In genomic region chr13:97492257-97492656, GRCh38 we compare ENCODE assay signal across 1 cellular context.
TF ChIP-seq lines count a peak whose summit lies in the region.

No MANE protein-coding gene starts in this region.

TF ChIP-seq in WTC11, 78 proteins besides CTCF, POLR2A, EP300 and RAD21 (continued from another document):
- TF ChIP-seq HMGXB4 (CRISPR knock-in tag; IDR thresholded peaks at IDR 0.05): no peak
- TF ChIP-seq NR2C2 (CRISPR knock-in tag; IDR thresholded peaks at IDR 0.05): no peak
TF ChIP-seq in WTC11: peak in this region for 0.
